ENCODE assay signal across 21 cellular contexts in the genomic region with DNA sequence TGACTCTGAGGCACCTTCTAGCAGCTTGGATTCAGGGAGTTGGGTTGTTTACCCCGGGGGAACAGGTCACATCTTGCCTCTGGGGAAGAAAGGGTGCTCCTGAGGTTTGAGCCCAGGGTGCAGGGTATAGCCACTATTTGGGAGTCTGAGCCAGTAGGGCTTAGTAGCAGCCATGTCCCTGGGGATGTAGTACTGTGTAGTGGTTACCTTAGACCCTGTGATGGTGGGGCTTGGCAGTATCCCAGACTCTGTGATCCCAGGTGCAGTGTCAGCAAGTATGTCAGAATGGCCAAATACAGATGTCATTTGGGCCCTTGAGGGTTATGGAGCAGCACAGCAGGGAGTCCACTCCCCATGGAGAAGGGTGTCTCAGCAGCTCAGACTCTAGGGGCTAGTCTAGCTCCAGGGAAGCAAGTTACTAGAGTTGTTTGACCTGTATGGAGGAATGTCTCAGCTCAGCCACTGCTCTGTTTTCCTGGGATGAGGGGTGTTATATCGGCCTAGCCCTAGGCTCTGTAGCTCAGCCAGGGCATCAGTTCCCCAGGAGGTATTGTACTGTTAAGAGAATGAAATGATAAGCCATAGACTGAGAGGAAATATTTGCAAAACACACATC.
"Had no signal": no experiment of that assay in that cellular context is flagged by ENCODE, and none has a peak within 500 bp of the region (broad histone marks: within the 10 kb centered on the region; RNA-seq: fewer than 3 reads in every experiment).

No MANE protein-coding gene starts in this region.

- H3K27ac ChIP-seq: cardiac muscle cell, epithelial cell of prostate, heart left ventricle, lower lobe of right lung, neural progenitor cell, upper lobe of right lung had no signal

- H3K4me3 ChIP-seq: cardiac muscle cell, heart left ventricle, lower lobe of right lung, neural progenitor cell, upper lobe of right lung had no signal

- H3K27me3 Mint-ChIP-seq: activated B cell treated with CpG ODN at 0.5 μM for 24 hours; activated CD4-positive, alpha-beta T cell treated with anti-CD3 and anti-CD28 coated beads for 36 hours; activated naive CD8-positive, alpha-beta T cell treated with anti-CD3 and anti-CD28 coated beads, Interleukin-2, amount 10 ng/mL, durations not matched to agents 7 days and 5 days; activated T-cell treated with anti-CD3 and anti-CD28 coated beads, Interleukin-2, amount 50 U/mL, for 24 hours; naive thymus-derived CD4-positive, alpha-beta T cell had no signal

- H2AFZ ChIP-seq: neural progenitor cell had no signal

- H3K4me2 ChIP-seq: neural progenitor cell had no signal

- H3K4me3 Mint-ChIP-seq: activated B cell treated with CpG ODN at 0.5 μM for 24 hours; activated CD4-positive, alpha-beta T cell treated with anti-CD3 and anti-CD28 coated beads for 36 hours; activated naive CD4-positive, alpha-beta T cell treated with anti-CD3 and anti-CD28 coated beads for 36 hours; activated naive CD8-positive, alpha-beta T cell treated with anti-CD3 and anti-CD28 coated beads, Interleukin-2, amount 10 ng/mL, durations not matched to agents 7 days and 5 days; activated T-cell treated with anti-CD3 and anti-CD28 coated beads, Interleukin-2, amount 50 U/mL, for 24 hours; naive thymus-derived CD4-positive, alpha-beta T cell; neural progenitor cell had no signal

- ATAC-seq: activated CD4-positive, alpha-beta T cell treated with anti-CD3 and anti-CD28 coated beads for 36 hours; left lobe of liver; lower lobe of right lung; naive thymus-derived CD4-positive, alpha-beta T cell; upper lobe of right lung had no signal

- H3K4me1 ChIP-seq: lower lobe of right lung, neural progenitor cell, upper lobe of right lung had no signal

- H3K9ac ChIP-seq: neural progenitor cell had no signal

- H3K4me1 Mint-ChIP-seq: neural progenitor cell had no signal

- H3K36me3 ChIP-seq: cardiac muscle cell had no signal

- H3K27me3 ChIP-seq: cardiac muscle cell, heart left ventricle, neural progenitor cell, upper lobe of right lung had no signal

- H3K27ac Mint-ChIP-seq: activated B cell treated with CpG ODN at 0.5 μM for 24 hours; activated naive CD4-positive, alpha-beta T cell treated with anti-CD3 and anti-CD28 coated beads for 36 hours; activated naive CD8-positive, alpha-beta T cell treated with anti-CD3 and anti-CD28 coated beads, Interleukin-2, amount 10 ng/mL, durations not matched to agents 7 days and 5 days; activated T-cell treated with anti-CD3 and anti-CD28 coated beads, Interleukin-2, amount 50 U/mL, for 24 hours; activated T-helper 2 cell treated with anti-CD3 and anti-CD28 coated beads, Interferon-gamma antibody, Interleukin-2, Interleukin-4, amounts not matched to agents 10 μg/mL and 5 μg/mL and 100 μg/mL, durations not matched to agents 14 hours and 24 hours and 36 hours; naive thymus-derived CD4-positive, alpha-beta T cell; neural progenitor cell had no signal

- DNase-seq: activated B cell treated with CpG ODN at 0.5 μM for 24 hours; activated CD4-positive, alpha-beta T cell treated with anti-CD3 and anti-CD28 coated beads for 36 hours; activated CD4-positive, alpha-beta T cell treated with anti-CD3 and anti-CD28 coated beads, Interleukin-2, amount 50 U/mL, for 4 hours; activated CD8-positive, alpha-beta memory T cell treated with anti-CD3 and anti-CD28 coated beads for 24 hours; activated CD8-positive, alpha-beta memory T cell treated with anti-CD3 and anti-CD28 coated beads, Interleukin-2, amount 50 U/mL, for 4 hours; activated naive CD4-positive, alpha-beta T cell treated with anti-CD3 and anti-CD28 coated beads for 36 hours; activated naive CD8-positive, alpha-beta T cell treated with anti-CD3 and anti-CD28 coated beads, Interleukin-2, amount 10 ng/mL, durations not matched to agents 7 days and 5 days; activated T-cell treated with anti-CD3 and anti-CD28 coated beads, Interleukin-2, amount 50 U/mL, for 24 hours; cortex of kidney; heart left ventricle; lower lobe of right lung; naive thymus-derived CD4-positive, alpha-beta T cell; stimulated activated CD4-positive, alpha-beta T cell treated with anti-CD3 and anti-CD28 coated beads, Interleukin-2, amount 100 ng/mL, for 48 hours; stimulated activated CD8-positive, alpha-beta memory T cell treated with anti-CD3 and anti-CD28 coated beads, Interleukin-4, amount 100 ng/mL, for 48 hours; stimulated activated naive CD4-positive, alpha-beta T cell treated with Interleukin-2 at 50 U/mL for 16 hours; upper lobe of right lung had no signal
